ENCODE assay signal across 1 cellular context in genomic region chr6:49462927-49463611, GRCh38.
TF ChIP-seq lines count a peak whose summit lies in the region.

Gene CENPQ, plus strand, starts transcription at chr6:49463370. Its CDS starts 6,807 bp downstream, at chr6:49470177.
Gene MMUT, minus strand, starts transcription at chr6:49463253. Its CDS starts 3,787 bp downstream, at chr6:49459466.

TF ChIP-seq in HepG2, 621 proteins besides CTCF, POLR2A, EP300 and RAD21 (continued from another document):
- TF ChIP-seq ZBED4 (CRISPR knock-in tag; IDR thresholded peaks at IDR 0.05; ENCODE audit: borderline replicate concordance) (no peak; the same call in 1 of the 2 replicates), PHB2 (IDR thresholded peaks at IDR 0.05; ENCODE audit: partially characterized antibody) (no peak), MTERF4 (CRISPR knock-in tag; IDR thresholded peaks at IDR 0.05) (peak; percentile 84; the same call in 1 of the 2 replicates), ATF7 (IDR thresholded peaks at IDR 0.05) (no peak), ATF7 (CRISPR knock-in tag; IDR thresholded peaks at IDR 0.05) (peak; percentile 87), GZF1 (CRISPR knock-in tag; IDR thresholded peaks at IDR 0.05) (no peak), MTA3 (CRISPR knock-in tag; IDR thresholded peaks at IDR 0.05) (no peak), TP53 (CRISPR knock-in tag; conservative IDR thresholded peaks at IDR 0.05) (peak; percentile 73; the same call in 1 of the 2 replicates), ZNF883 (CRISPR knock-in tag; IDR thresholded peaks at IDR 0.05; ENCODE audit: not compliant biosample characterization) (peak; percentile 45), IRX3 (CRISPR knock-in tag; IDR thresholded peaks at IDR 0.05; ENCODE audit: borderline replicate concordance, low read depth) (0 out of 2 replicates have a peak, but pooled peaks have one; percentile 18), MIXL1 (CRISPR knock-in tag; IDR thresholded peaks at IDR 0.05) (peak; percentile 88; the same call in 1 of the 2 replicates), DNMT1 (CRISPR knock-in tag; IDR thresholded peaks at IDR 0.05) (no peak), ZBTB42 (CRISPR knock-in tag; IDR thresholded peaks at IDR 0.05) (no peak), HNRNPLL (IDR thresholded peaks at IDR 0.05; ENCODE audit: low read depth, low read length, poor library complexity, severe bottlenecking) (peak; percentile 67), NFIB (CRISPR knock-in tag; IDR thresholded peaks at IDR 0.05; ENCODE audit: borderline replicate concordance) (no peak), PHF21A (CRISPR knock-in tag; IDR thresholded peaks at IDR 0.05) (peak; percentile 69; the same call in 1 of the 2 replicates), ZNF20 (CRISPR knock-in tag; IDR thresholded peaks at IDR 0.05) (no peak), ZBTB7A (CRISPR knock-in tag; IDR thresholded peaks at IDR 0.05) (no peak), SIN3B (IDR thresholded peaks at IDR 0.05; ENCODE audit: low read length) (peak; percentile 99), ZNF414 (CRISPR knock-in tag; IDR thresholded peaks at IDR 0.05) (peak; percentile 53; the same call in 1 of the 2 replicates), HIC2 (CRISPR knock-in tag; IDR thresholded peaks at IDR 0.05; ENCODE audit: low read depth) (no peak), TFE3 (CRISPR knock-in tag; IDR thresholded peaks at IDR 0.05) (peak; percentile 71), NCOA2 (CRISPR knock-in tag; IDR thresholded peaks at IDR 0.05) (peak; percentile 55), ZNF770 (CRISPR knock-in tag; IDR thresholded peaks at IDR 0.05) (no peak), SPEN (CRISPR knock-in tag; IDR thresholded peaks at IDR 0.05; ENCODE audit: low read depth) (peak; percentile 98), ELF1 (CRISPR knock-in tag; IDR thresholded peaks at IDR 0.05) (peak; percentile 99), ZNF589 (CRISPR knock-in tag; conservative IDR thresholded peaks at IDR 0.05) (no peak), MEF2D (CRISPR knock-in tag; IDR thresholded peaks at IDR 0.05) (peak; percentile 78; the same call in 1 of the 2 replicates), RFX3 (CRISPR knock-in tag; IDR thresholded peaks at IDR 0.05) (no peak), MYPOP (CRISPR knock-in tag; IDR thresholded peaks at IDR 0.05) (0 out of 2 replicates have a peak, but pooled peaks have one; percentile 52), PRMT3 (CRISPR knock-in tag; IDR thresholded peaks at IDR 0.05; ENCODE audit: borderline replicate concordance, low read depth) (0 out of 2 replicates have a peak, but pooled peaks have one; percentile 67), MED1 (CRISPR knock-in tag; IDR thresholded peaks at IDR 0.05) (peak; percentile 87), JUND (CRISPR knock-in tag; IDR thresholded peaks at IDR 0.05) (no peak), GPN1 (CRISPR knock-in tag; IDR thresholded peaks at IDR 0.05; ENCODE audit: borderline replicate concordance) (0 out of 2 replicates have a peak, but pooled peaks have one; percentile 27), ZNF788 (CRISPR knock-in tag; IDR thresholded peaks at IDR 0.05; ENCODE audit: borderline replicate concordance) (peak; percentile 81; the same call in 1 of the 2 replicates), ZNF879 (CRISPR knock-in tag; IDR thresholded peaks at IDR 0.05) (no peak), CEBPG (CRISPR knock-in tag; IDR thresholded peaks at IDR 0.05) (peak; percentile 35; the same call in 1 of the 2 replicates), JUN (CRISPR knock-in tag; IDR thresholded peaks at IDR 0.05) (peak; percentile 69), SMAD1 (CRISPR knock-in tag; IDR thresholded peaks at IDR 0.05; ENCODE audit: borderline replicate concordance, low read depth) (peak; percentile 87; the same call in 1 of the 2 replicates), ZNF160 (CRISPR knock-in tag; IDR thresholded peaks at IDR 0.05) (0 out of 2 replicates have a peak, but pooled peaks have one; percentile 49), SP1 (IDR thresholded peaks at IDR 0.05) (no peak), SP1 (CRISPR knock-in tag; IDR thresholded peaks at IDR 0.05) (peak; percentile 96), MTF2 (CRISPR knock-in tag; IDR thresholded peaks at IDR 0.05; ENCODE audit: borderline replicate concordance) (0 out of 2 replicates have a peak, but pooled peaks have one; percentile 10), SMYD3 (CRISPR knock-in tag; IDR thresholded peaks at IDR 0.05) (peak; percentile 90; the same call in 1 of the 2 replicates), ARID5B (CRISPR knock-in tag; IDR thresholded peaks at IDR 0.05) (peak; percentile 89), ZNF317 (CRISPR knock-in tag; IDR thresholded peaks at IDR 0.05) (peak; percentile 81; the same call in 1 of the 2 replicates), ZNF547 (CRISPR knock-in tag; IDR thresholded peaks at IDR 0.05) (peak; percentile 57; the same call in 1 of the 2 replicates)
TF ChIP-seq in HepG2: peak in this region for 331.
